8 cellular contexts compared by ENCODE assay signal in the genomic region with DNA sequence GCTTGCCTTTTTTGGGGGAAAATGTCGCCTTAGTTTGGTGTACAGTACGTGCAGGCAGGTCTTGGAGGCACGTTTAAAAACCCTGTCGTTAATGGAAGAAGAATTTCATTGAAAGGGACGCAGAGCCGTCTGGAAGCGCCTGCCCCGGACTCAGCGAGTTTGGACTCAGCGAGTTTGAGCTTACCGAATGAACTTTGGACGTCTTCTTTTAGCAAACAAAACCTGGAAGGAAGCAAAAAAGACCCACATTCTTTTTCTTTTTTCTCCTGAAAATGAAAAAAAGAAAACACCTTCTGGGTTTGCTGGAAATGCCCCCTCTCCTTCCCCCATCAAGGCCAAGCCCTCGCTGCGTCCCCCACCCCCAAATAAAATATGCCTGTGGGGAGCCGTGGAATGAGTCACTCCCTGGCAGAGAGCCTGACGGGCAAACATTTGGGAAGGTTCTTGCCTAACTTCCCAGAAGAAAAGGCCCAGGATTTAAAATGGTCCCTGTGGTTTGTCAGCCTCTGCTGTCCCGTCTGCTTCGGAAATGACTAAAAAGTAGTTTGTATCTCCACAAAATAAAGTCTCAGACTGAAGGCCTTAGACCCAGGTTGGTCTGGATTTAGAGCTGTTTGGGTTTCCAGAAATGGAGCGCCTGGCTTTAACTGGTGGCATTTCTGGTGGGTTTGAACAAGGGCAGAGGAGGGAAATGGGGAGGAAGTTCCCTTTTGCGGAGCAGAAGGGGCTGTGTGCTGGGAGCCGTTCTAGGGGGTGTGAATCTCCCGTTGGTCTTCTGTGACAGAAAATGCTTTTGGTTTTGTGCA. TPM values are rescaled to one million over a fixed set of nuclear protein-coding genes. Genes with fewer than 3 reads are reported as not detected.
A peak's percentile ranks its signal among the peaks of the same experiment; 100 is the strongest.
DNase-seq lines count a peak whose midpoint lies in the region; ATAC-seq and TF ChIP-seq lines count a peak whose summit lies in the region.

No MANE protein-coding gene starts in this region.

- peak overlapping the region; percentile 77 for H3K4me3 ChIP-seq in mucosa of stomach (ENCODE audit: low read length)

- H3K27ac ChIP-seq in RWPE1 = peak overlapping the region; percentile 99

- H3K27me3 ChIP-seq in mucosa of stomach (ENCODE audit: control insufficient read depth, insufficient read depth, low read length) = no peaks in the 10 kb centered on the region

- CTCF ChIA-PET in RWPE1 (lab: Yijun Ruan, JAX) = interaction anchor here (0.6 to 2.0 kb wide), 2 partner anchors 133 kb away, joined by 3 to 10 read pairs; no protein-coding TSS in a partner anchor

- no peaks in the 10 kb centered on the region for H3K36me3 ChIP-seq in mucosa of stomach (ENCODE audit: control insufficient read depth, insufficient read depth, low read length)

- POLR2A ChIA-PET in RWPE1 (lab: Yijun Ruan, JAX; ENCODE audit: low non-redundant PET) = no interaction called here

- peaks cover 20% of the 10 kb centered on the region for H3K27me3 Mint-ChIP-seq in activated T-cell treated with anti-CD3 and anti-CD28 coated beads, Interleukin-2, amount 50 U/mL, for 4 hours (ENCODE audit: low read depth)
- peaks cover 15% of the 10 kb centered on the region for H3K27me3 Mint-ChIP-seq in endothelial cell (ENCODE audit: unreplicated experiment)

- no peaks in the 10 kb centered on the region for H3K9me3 Mint-ChIP-seq in activated T-cell treated with anti-CD3 and anti-CD28 coated beads, Interleukin-2, amount 50 U/mL, for 4 hours
- no peaks in the 10 kb centered on the region for H3K9me3 Mint-ChIP-seq in endothelial cell (ENCODE audit: unreplicated experiment)

- no peaks in the 10 kb centered on the region for H3K36me3 Mint-ChIP-seq in activated T-cell treated with anti-CD3 and anti-CD28 coated beads, Interleukin-2, amount 50 U/mL, for 4 hours (ENCODE audit: insufficient read depth)
- no peaks in the 10 kb centered on the region for H3K36me3 Mint-ChIP-seq in endothelial cell (ENCODE audit: low read depth, unreplicated experiment)

- H3K27ac Mint-ChIP-seq in endothelial cell (ENCODE audit: unreplicated experiment) = peak overlapping the region; percentile 84

- peaks cover 48% of the 10 kb centered on the region for H3K4me1 Mint-ChIP-seq in activated T-cell treated with anti-CD3 and anti-CD28 coated beads, Interleukin-2, amount 50 U/mL, for 4 hours (ENCODE audit: low read depth)
- H3K4me1 Mint-ChIP-seq in endothelial cell (ENCODE audit: unreplicated experiment) = peaks cover 53% of the 10 kb centered on the region

- TF ChIP-seq CTCF in RWPE1 (conservative IDR thresholded peaks at IDR 0.05; ENCODE audit: low read depth) (no peak), endothelial cell (IDR thresholded peaks at IDR 0.05; ENCODE audit: unreplicated experiment) (no peak)

- ATAC-seq in activated T-cell treated with anti-CD3 and anti-CD28 coated beads, Interleukin-2, amount 50 U/mL, for 4 hours = no peak

- no peaks in the 10 kb centered on the region for H3K9me3 ChIP-seq in mucosa of stomach (ENCODE audit: control insufficient read depth, low read length)

- no peak for DNase-seq in activated T-cell treated with anti-CD3 and anti-CD28 coated beads, Interleukin-2, amount 50 U/mL, for 4 hours
- DNase-seq in activated T-cell treated with anti-CD3 and anti-CD28 coated beads, Interleukin-2, amount 50 U/mL, for 1 hour = no peak
- peak; percentile 93 for DNase-seq in RWPE1 (ENCODE audit: low spot score)
- no peak for DNase-seq in endothelial cell (ENCODE audit: low spot score)
- no peak for DNase-seq in effector CD4-positive, alpha-beta T cell
- DNase-seq in effector CD8-positive, alpha-beta T cell (lab: John Stamatoyannopoulos, UW) = no peak
- no peak for DNase-seq in stimulated activated CD4-positive, alpha-beta T cell treated with anti-CD3 and anti-CD28 coated beads, Interleukin-2, amount 100 ng/mL, for 48 hours

- peak overlapping the region; percentile 86 for H3K9ac ChIP-seq in mucosa of stomach (ENCODE audit: low read length)

- H3K4me3 Mint-ChIP-seq in activated T-cell treated with anti-CD3 and anti-CD28 coated beads, Interleukin-2, amount 50 U/mL, for 4 hours = peak overlapping the region; percentile 93
- H3K4me3 Mint-ChIP-seq in endothelial cell (ENCODE audit: unreplicated experiment) = peak overlapping the region; percentile 98

- H3K4me1 ChIP-seq in mucosa of stomach (ENCODE audit: control insufficient read depth, insufficient read depth, low read length) = peaks cover 62% of the 10 kb centered on the region

RNA-seq across cellular contexts. Expression of gene NEK6, which starts 1.7 kb away (rescaled TPM):
- total RNA-seq in activated T-cell treated with anti-CD3 and anti-CD28 coated beads, Interleukin-2, amount 50 U/mL, for 4 hours = 10 to 100 TPM; 29.8 to 46.1 (median 43.0) TPM
- total RNA-seq in endothelial cell (ENCODE audit: unreplicated experiment) = 43.9 TPM
